In genomic region chr1:182677393-182678098, GRCh38 we compare ENCODE assay signal across 9 cellular contexts. TPM values are rescaled to one million over a fixed set of nuclear protein-coding genes. Genes with fewer than 3 reads are reported as not detected.
DNase-seq lines count a peak whose midpoint lies in the region; ATAC-seq, FAIRE-seq and TF ChIP-seq lines count a peak whose summit lies in the region.
"Had no signal": no experiment of that assay in that cellular context is flagged by ENCODE, and none has a peak within 500 bp of the region (broad histone marks: within the 10 kb centered on the region; RNA-seq: fewer than 3 reads in every experiment).

No MANE protein-coding gene starts in this region.

- no peaks in the 10 kb centered on the region for H3K36me3 ChIP-seq in Karpas-422 (ENCODE audit: insufficient read depth, low read length)

- FAIRE-seq in RCC 7860 (lab: Jason Lieb, UNC): no peak

- peak overlapping the region; percentile 75 for H3K4me2 ChIP-seq in Karpas-422 (ENCODE audit: low read depth, low read length, poor library complexity, severe bottlenecking)

- no peak for TF ChIP-seq CTCF in GM10266 (IDR thresholded peaks at IDR 0.05; ENCODE audit: control insufficient read depth, insufficient read depth, low read depth, missing control alignments)

- no peaks in the 10 kb centered on the region for H3K9me3 ChIP-seq in Karpas-422 (ENCODE audit: low read length)

- H3K9ac ChIP-seq in Karpas-422 (ENCODE audit: low read length): peak overlapping the region; percentile 59

- H3K79me2 ChIP-seq in Karpas-422 (ENCODE audit: low read length): no peaks in the 10 kb centered on the region

- H3K9me2 ChIP-seq in Karpas-422 (replicated peaks; ENCODE audit: insufficient read depth, low read length): no peaks in the 10 kb centered on the region

- H3K4me1 ChIP-seq in Karpas-422 (ENCODE audit: low read length): peaks cover 90% of the 10 kb centered on the region

- peak; percentile 62 for DNase-seq in GM10266 (ENCODE audit: extremely low spot score)
- peak; percentile 94 for DNase-seq in Karpas-422
- DNase-seq in activated naive CD4-positive, alpha-beta T cell treated with anti-CD3 and anti-CD28 coated beads, Interleukin-2, amount 50 U/mL, for 16 hours: no peak
- no peak for DNase-seq in RCC 7860 (ENCODE audit: low spot score)
- no peak for DNase-seq in HPDE6-E6E7 (ENCODE audit: extremely low spot score)
- no peak for DNase-seq in LoVo (ENCODE audit: low spot score)
- DNase-seq: Right ventricle myocardium superior had no signal

- peak overlapping the region; percentile 54 for H3K4me3 ChIP-seq in Karpas-422 (ENCODE audit: low read length)

- peak overlapping the region; percentile 97 for H3K27ac ChIP-seq in Karpas-422 (ENCODE audit: low read length)

- no peak overlapping the region for H2AFZ ChIP-seq in Karpas-422 (ENCODE audit: low read length)

- no peaks in the 10 kb centered on the region for H4K20me1 ChIP-seq in Karpas-422 (ENCODE audit: insufficient read depth, low read depth, low read length)

- ATAC-seq in GM19328 (IDR thresholded peaks at IDR 0.05; ENCODE audit: unreplicated experiment): peak; percentile 90
- ATAC-seq in HG02852 (IDR thresholded peaks at IDR 0.05; ENCODE audit: unreplicated experiment): peak; percentile 89

- no peaks in the 10 kb centered on the region for H3K27me3 ChIP-seq in Karpas-422 (ENCODE audit: low read length)

RNA-seq across cellular contexts. Expression of gene RGS8, which starts 6.8 kb away (rescaled TPM):
- 20.5 and 25.5 TPM in 2 replicates for total RNA-seq in Karpas-422 (2014; rRNA removed; shearing (Covaris generic); ENCODE audit: low replicate concordance)
- total RNA-seq: Right ventricle myocardium superior had no signal

Comparison
In these comparisons a context has a peak if more than half of its experiments do, and no peak if none do; other contexts are left out.
1. DNase-seq: peak in GM10266 (single experiment) and Karpas-422 (single experiment); none in activated naive CD4-positive, alpha-beta T cell treated with anti-CD3 and anti-CD28 coated beads, Interleukin-2, amount 50 U/mL, for 16 hours (single experiment), RCC 7860 (single experiment), HPDE6-E6E7 (single experiment) and LoVo (single experiment).